ENCODE assay signal across 1 cellular context in the genomic region with DNA sequence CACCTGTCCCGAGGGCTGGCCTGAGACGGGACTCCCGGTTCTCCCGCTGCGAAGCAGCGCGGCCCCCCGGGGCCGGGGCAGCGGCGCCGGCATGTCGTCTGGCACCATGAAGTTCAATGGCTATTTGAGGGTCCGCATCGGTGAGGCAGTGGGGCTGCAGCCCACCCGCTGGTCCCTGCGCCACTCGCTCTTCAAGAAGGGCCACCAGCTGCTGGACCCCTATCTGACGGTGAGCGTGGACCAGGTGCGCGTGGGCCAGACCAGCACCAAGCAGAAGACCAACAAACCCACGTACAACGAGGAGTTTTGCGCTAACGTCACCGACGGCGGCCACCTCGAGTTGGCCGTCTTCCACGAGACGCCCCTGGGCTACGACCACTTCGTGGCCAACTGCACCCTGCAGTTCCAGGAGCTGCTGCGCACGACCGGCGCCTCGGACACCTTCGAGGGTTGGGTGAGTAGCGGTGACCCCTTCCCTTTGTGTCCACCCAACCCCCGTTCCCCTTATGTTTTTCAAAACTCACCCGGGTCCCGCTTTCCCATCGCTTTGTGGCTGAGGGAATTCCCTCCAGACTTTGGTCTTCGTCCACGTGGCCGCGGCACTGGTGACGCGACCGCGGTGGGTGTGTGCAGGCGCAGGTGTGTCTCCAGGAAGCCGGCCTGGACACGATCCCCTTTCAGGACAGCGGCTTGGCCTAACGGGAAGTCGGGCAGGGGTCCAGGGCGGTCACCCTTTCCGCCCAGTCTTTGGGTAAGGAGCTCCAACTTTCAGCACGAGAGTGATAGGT.
TF ChIP-seq lines count a peak whose summit lies in the region.

No MANE protein-coding gene starts in this region.

TF ChIP-seq in HEK293, 187 proteins besides CTCF, POLR2A, EP300 and RAD21 (continued from another document and continues in another):
- TF ChIP-seq, protein P1, sequence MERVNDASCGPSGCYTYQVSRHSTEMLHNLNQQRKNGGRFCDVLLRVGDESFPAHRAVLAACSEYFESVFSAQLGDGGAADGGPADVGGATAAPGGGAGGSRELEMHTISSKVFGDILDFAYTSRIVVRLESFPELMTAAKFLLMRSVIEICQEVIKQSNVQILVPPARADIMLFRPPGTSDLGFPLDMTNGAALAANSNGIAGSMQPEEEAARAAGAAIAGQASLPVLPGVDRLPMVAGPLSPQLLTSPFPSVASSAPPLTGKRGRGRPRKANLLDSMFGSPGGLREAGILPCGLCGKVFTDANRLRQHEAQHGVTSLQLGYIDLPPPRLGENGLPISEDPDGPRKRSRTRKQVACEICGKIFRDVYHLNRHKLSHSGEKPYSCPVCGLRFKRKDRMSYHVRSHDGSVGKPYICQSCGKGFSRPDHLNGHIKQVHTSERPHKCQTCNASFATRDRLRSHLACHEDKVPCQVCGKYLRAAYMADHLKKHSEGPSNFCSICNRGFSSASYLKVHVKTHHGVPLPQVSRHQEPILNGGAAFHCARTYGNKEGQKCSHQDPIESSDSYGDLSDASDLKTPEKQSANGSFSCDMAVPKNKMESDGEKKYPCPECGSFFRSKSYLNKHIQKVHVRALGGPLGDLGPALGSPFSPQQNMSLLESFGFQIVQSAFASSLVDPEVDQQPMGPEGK (tag by site-specific recombination; IDR thresholded peaks at IDR 0.05) = no peak
- TF ChIP-seq SP2 (tag by site-specific recombination; IDR thresholded peaks at IDR 0.05) (no peak), ZNF660 (tag by site-specific recombination; IDR thresholded peaks at IDR 0.05) (no peak), ZNF514 (tag by site-specific recombination; IDR thresholded peaks at IDR 0.05) (no peak), ZNF623 (tag by site-specific recombination; IDR thresholded peaks at IDR 0.05) (no peak), YY1 (tag by site-specific recombination; IDR thresholded peaks at IDR 0.05) (peak; percentile 53; the same call in 1 of the 2 replicates), ZNF549 (tag by site-specific recombination; IDR thresholded peaks at IDR 0.05) (no peak), KLF8 (tag by site-specific recombination; IDR thresholded peaks at IDR 0.05) (peak; percentile 74; the same call in 1 of the 2 replicates), ZNF548 (tag by site-specific recombination; IDR thresholded peaks at IDR 0.05) (no peak), ZNF571 (tag by site-specific recombination; IDR thresholded peaks at IDR 0.05) (no peak), ZNF777 (tag by site-specific recombination; IDR thresholded peaks at IDR 0.05; ENCODE audit: borderline replicate concordance) (0 out of 2 replicates have a peak, but pooled peaks have one; percentile 74), KLF16 (tag by site-specific recombination; IDR thresholded peaks at IDR 0.05) (no peak), ZNF148 (tag by site-specific recombination; IDR thresholded peaks at IDR 0.05; ENCODE audit: borderline replicate concordance) (no peak), ZNF521 (tag by site-specific recombination; IDR thresholded peaks at IDR 0.05) (no peak), ZNF664 (tag by site-specific recombination; IDR thresholded peaks at IDR 0.05) (no peak), ZNF394 (tag by site-specific recombination; IDR thresholded peaks at IDR 0.05; ENCODE audit: borderline replicate concordance) (no peak), ZBTB10 (tag by site-specific recombination; IDR thresholded peaks at IDR 0.05) (no peak), ZXDB (tag by site-specific recombination; IDR thresholded peaks at IDR 0.05) (no peak), ZNF792 (tag by site-specific recombination; IDR thresholded peaks at IDR 0.05) (no peak), ZNF555 (tag by site-specific recombination; conservative IDR thresholded peaks at IDR 0.05) (no peak), GLIS2 (tag by site-specific recombination; IDR thresholded peaks at IDR 0.05) (no peak), GLI2 (tag by site-specific recombination; IDR thresholded peaks at IDR 0.05; ENCODE audit: borderline replicate concordance, low read depth) (no peak), IKZF3 (tag by site-specific recombination; IDR thresholded peaks at IDR 0.05) (no peak), ZBTB20 (tag by site-specific recombination; IDR thresholded peaks at IDR 0.05) (0 out of 2 replicates have a peak, but pooled peaks have one; percentile 1), ZNF114 (tag by site-specific recombination; IDR thresholded peaks at IDR 0.05) (no peak), ZNF677 (tag by site-specific recombination; IDR thresholded peaks at IDR 0.05) (no peak), GLIS1 (tag by site-specific recombination; IDR thresholded peaks at IDR 0.05) (peak; percentile 38), KLF9 (tag by site-specific recombination; IDR thresholded peaks at IDR 0.05; ENCODE audit: low read depth) (peak; percentile 68), ZBTB11 (tag by site-specific recombination; conservative IDR thresholded peaks at IDR 0.05; ENCODE audit: low read depth) (no peak), KLF10 (tag by site-specific recombination; IDR thresholded peaks at IDR 0.05) (peak; percentile 79; the same call in 1 of the 2 replicates), ZFP37 (tag by site-specific recombination; IDR thresholded peaks at IDR 0.05) (no peak), ZNF501 (tag by site-specific recombination; IDR thresholded peaks at IDR 0.05) (no peak), ZNF426 (tag by site-specific recombination; IDR thresholded peaks at IDR 0.05) (no peak), SP7 (tag by site-specific recombination; IDR thresholded peaks at IDR 0.05) (no peak), ZBTB26 (tag by site-specific recombination; optimal IDR thresholded peaks at IDR 0.05) (peak; percentile 18), ZBTB21 (tag by site-specific recombination; IDR thresholded peaks at IDR 0.05) (no peak), SP3 (tag by site-specific recombination; IDR thresholded peaks at IDR 0.05) (0 out of 2 replicates have a peak, but pooled peaks have one; percentile 22)
- TF ChIP-seq, protein P2, sequence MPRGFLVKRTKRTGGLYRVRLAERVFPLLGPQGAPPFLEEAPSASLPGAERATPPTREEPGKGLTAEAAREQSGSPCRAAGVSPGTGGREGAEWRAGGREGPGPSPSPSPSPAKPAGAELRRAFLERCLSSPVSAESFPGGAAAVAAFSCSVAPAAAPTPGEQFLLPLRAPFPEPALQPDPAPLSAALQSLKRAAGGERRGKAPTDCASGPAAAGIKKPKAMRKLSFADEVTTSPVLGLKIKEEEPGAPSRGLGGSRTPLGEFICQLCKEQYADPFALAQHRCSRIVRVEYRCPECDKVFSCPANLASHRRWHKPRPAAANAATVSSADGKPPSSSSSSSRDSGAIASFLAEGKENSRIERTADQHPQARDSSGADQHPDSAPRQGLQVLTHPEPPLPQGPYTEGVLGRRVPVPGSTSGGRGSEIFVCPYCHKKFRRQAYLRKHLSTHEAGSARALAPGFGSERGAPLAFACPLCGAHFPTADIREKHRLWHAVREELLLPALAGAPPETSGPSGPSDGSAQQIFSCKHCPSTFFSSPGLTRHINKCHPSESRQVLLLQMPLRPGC (tag by site-specific recombination; IDR thresholded peaks at IDR 0.05) = 0 out of 2 replicates have a peak, but pooled peaks have one; percentile 11
- TF ChIP-seq, protein P3, sequence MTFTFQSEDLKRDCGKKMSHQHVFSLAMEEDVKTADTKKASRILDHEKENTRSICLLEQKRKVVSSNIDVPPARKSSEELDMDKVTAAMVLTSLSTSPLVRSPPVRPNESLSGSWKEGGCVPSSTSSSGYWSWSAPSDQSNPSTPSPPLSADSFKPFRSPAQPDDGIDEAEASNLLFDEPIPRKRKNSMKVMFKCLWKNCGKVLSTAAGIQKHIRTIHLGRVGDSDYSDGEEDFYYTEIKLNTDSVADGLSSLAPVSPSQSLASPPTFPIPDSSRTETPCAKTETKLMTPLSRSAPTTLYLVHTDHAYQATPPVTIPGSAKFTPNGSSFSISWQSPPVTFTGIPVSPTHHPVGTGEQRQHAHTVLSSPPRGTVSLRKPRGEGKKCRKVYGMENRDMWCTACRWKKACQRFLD (tag by site-specific recombination; IDR thresholded peaks at IDR 0.05) = 0 out of 2 replicates have a peak, but pooled peaks have one; percentile 2
- TF ChIP-seq, protein P4, sequence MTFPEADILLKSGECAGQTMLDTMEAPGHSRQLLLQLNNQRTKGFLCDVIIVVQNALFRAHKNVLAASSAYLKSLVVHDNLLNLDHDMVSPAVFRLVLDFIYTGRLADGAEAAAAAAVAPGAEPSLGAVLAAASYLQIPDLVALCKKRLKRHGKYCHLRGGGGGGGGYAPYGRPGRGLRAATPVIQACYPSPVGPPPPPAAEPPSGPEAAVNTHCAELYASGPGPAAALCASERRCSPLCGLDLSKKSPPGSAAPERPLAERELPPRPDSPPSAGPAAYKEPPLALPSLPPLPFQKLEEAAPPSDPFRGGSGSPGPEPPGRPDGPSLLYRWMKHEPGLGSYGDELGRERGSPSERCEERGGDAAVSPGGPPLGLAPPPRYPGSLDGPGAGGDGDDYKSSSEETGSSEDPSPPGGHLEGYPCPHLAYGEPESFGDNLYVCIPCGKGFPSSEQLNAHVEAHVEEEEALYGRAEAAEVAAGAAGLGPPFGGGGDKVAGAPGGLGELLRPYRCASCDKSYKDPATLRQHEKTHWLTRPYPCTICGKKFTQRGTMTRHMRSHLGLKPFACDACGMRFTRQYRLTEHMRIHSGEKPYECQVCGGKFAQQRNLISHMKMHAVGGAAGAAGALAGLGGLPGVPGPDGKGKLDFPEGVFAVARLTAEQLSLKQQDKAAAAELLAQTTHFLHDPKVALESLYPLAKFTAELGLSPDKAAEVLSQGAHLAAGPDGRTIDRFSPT (tag by site-specific recombination; IDR thresholded peaks at IDR 0.05) = no peak
- TF ChIP-seq, protein P5, sequence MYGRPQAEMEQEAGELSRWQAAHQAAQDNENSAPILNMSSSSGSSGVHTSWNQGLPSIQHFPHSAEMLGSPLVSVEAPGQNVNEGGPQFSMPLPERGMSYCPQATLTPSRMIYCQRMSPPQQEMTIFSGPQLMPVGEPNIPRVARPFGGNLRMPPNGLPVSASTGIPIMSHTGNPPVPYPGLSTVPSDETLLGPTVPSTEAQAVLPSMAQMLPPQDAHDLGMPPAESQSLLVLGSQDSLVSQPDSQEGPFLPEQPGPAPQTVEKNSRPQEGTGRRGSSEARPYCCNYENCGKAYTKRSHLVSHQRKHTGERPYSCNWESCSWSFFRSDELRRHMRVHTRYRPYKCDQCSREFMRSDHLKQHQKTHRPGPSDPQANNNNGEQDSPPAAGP (tag by site-specific recombination; IDR thresholded peaks at IDR 0.05) = no peak; the same call in 1 of the 2 replicates
